In the genomic region with DNA sequence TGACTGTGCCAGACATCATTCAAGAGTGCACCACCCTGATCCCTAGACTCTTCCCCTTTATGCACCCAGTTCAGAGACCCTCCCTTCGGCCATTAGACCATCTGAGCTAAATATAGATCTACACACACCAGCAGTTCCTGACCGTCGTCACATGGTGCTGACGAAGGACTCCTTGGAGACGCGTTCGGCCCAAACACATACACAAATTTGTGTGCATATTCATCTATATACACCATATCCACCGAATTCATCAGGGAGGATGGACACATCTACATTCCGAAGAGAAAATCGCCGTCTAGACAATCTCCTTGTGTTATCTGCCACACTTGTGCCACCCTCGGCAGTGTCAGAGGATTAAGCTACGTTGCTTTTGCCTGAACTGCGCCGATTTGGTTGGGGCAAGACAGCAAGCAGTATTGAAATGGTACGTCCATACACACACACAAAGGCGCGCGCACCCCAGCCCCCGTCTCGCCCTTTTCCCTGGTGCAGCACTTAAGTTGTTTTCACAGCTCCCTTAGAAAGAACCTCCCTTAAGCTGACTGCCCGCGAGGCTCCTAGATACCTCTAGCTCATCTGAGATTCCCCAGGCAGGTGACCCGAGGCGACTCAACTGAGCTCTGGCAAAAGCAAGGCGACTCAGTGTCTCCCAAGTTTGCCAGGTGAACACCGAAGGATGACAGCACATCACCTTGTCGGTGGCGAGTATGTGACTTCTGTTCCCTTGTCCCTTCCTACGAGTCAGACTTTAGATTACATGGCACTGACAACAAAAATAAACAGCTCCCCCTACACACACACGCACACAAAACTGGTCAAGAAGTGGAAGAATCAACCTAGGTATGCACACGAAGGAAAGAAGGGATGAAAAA, we compare ENCODE assay signal across 8 cellular contexts. TPM values are rescaled to one million over a fixed set of nuclear protein-coding genes. Genes with fewer than 3 reads are reported as not detected.
A peak's percentile ranks its signal among the peaks of the same experiment; 100 is the strongest.
DNase-seq lines count a peak whose midpoint lies in the region; ATAC-seq and TF ChIP-seq lines count a peak whose summit lies in the region.

No MANE protein-coding gene starts in this region.

- peak overlapping the region; percentile 59 for H3K27ac Mint-ChIP-seq in activated CD4-positive, alpha-beta memory T cell treated with anti-CD3 and anti-CD28 coated beads, Interleukin-2, amount 10 ng/mL, durations not matched to agents 7 days and 5 days

- H3K4me1 Mint-ChIP-seq in activated CD4-positive, alpha-beta memory T cell treated with anti-CD3 and anti-CD28 coated beads, Interleukin-2, amount 10 ng/mL, durations not matched to agents 7 days and 5 days = peaks cover 23% of the 10 kb centered on the region

- peaks cover 11% of the 10 kb centered on the region for H3K4me1 ChIP-seq in effector memory CD4-positive, alpha-beta T cell (ENCODE audit: control insufficient read depth, insufficient read depth, low read length, poor library complexity, severe bottlenecking)
- H3K4me1 ChIP-seq in lung (ENCODE audit: control insufficient read depth in 2 of 2, insufficient read depth in 2 of 2, low read length in 2 of 2) = peaks cover 0 to 6% of the 10 kb centered on the region in 2 donors

- H3K9me3 Mint-ChIP-seq in activated CD4-positive, alpha-beta memory T cell treated with anti-CD3 and anti-CD28 coated beads, Interleukin-2, amount 10 ng/mL, durations not matched to agents 7 days and 5 days = no peaks in the 10 kb centered on the region

- no peak for TF ChIP-seq CTCF in LNCaP clone FGC (IDR thresholded peaks at IDR 0.05; ENCODE audit: control insufficient read depth, extremely low read depth, insufficient read depth)
- TF ChIP-seq CTCF in lung (IDR thresholded peaks at IDR 0.05; ENCODE audit: control extremely low read depth, extremely low read depth) = no peak

- ATAC-seq in lung (ENCODE audit: insufficient read depth, low FRiP score) (peak; percentile 19), HG02852 (IDR thresholded peaks at IDR 0.05; ENCODE audit: unreplicated experiment) (no peak), GM19395 (IDR thresholded peaks at IDR 0.05; ENCODE audit: unreplicated experiment) (no peak)

- H3K9me3 ChIP-seq in effector memory CD4-positive, alpha-beta T cell (ENCODE audit: control insufficient read depth, low read length) = no peaks in the 10 kb centered on the region
- no peaks in the 10 kb centered on the region for H3K9me3 ChIP-seq in lung (ENCODE audit: control insufficient read depth in 2 of 2, insufficient read depth in 1 of 2, low read length in 1 of 2)

- no peaks in the 10 kb centered on the region for H3K27me3 ChIP-seq in effector memory CD4-positive, alpha-beta T cell (replicated peaks; ENCODE audit: control insufficient read depth, insufficient read depth, low read length, poor library complexity, severe bottlenecking)
- H3K27me3 ChIP-seq in lung (ENCODE audit: control insufficient read depth, insufficient read depth) = no peaks in the 10 kb centered on the region

- no peaks in the 10 kb centered on the region for H3K36me3 ChIP-seq in effector memory CD4-positive, alpha-beta T cell (ENCODE audit: control insufficient read depth, insufficient read depth, low read length)
- no peaks in the 10 kb centered on the region for H3K36me3 ChIP-seq in lung (ENCODE audit: control insufficient read depth in 2 of 2, insufficient read depth in 2 of 2, low read length in 2 of 2)

- WGBS in lung, 2 donors = 1% methylated on average over 32 of the region's 32 CpGs

- H3K27me3 Mint-ChIP-seq in activated CD4-positive, alpha-beta memory T cell treated with anti-CD3 and anti-CD28 coated beads, Interleukin-2, amount 10 ng/mL, durations not matched to agents 7 days and 5 days = peaks cover 8% of the 10 kb centered on the region

- DNase-seq in C1 segment of cervical spinal cord (lab: John Stamatoyannopoulos, UW) = peak in 12 of 14 donors; percentile 22 to 79 (median 52)
- no peak for DNase-seq in LNCaP clone FGC (ENCODE audit: low read depth)
- peak; percentile 28 for DNase-seq in activated CD4-positive, alpha-beta memory T cell treated with anti-CD3 and anti-CD28 coated beads, Interleukin-2, amount 10 ng/mL, durations not matched to agents 7 days and 5 days
- peak in 2 of 3 donors; percentile 3 to 12 for DNase-seq in effector memory CD4-positive, alpha-beta T cell
- DNase-seq in lung (ENCODE audit: low spot score) = peak; percentile 52
- DNase-seq in stimulated activated CD8-positive, alpha-beta memory T cell treated with anti-CD3 and anti-CD28 coated beads, Interleukin-12 subunit alpha, Interleukin-12 subunit beta, amount 100 ng/mL, for 1 hour (ENCODE audit: low read depth) = peak; percentile 8

- H3K4me3 ChIP-seq in LNCaP clone FGC (ENCODE audit: low read depth, low read length) = peak overlapping the region; percentile 60
- peak overlapping the region; percentile 95 for H3K4me3 ChIP-seq in effector memory CD4-positive, alpha-beta T cell (ENCODE audit: insufficient read depth, low read depth, low read length, poor library complexity, severe bottlenecking)
- peak overlapping the region; percentile 78 for H3K4me3 ChIP-seq in lung

- CTCF ChIA-PET in activated CD4-positive, alpha-beta memory T cell treated with anti-CD3 and anti-CD28 coated beads, Interleukin-2, amount 10 ng/mL, durations not matched to agents 7 days and 5 days (lab: Charles Lee) = interaction anchor here (0.9 to 3.5 kb wide), 12 partner anchors 10 to 814 kb away, joined by 3 to 33 read pairs (median 4); no protein-coding TSS in a partner anchor

- no peaks in the 10 kb centered on the region for H3K36me3 Mint-ChIP-seq in activated CD4-positive, alpha-beta memory T cell treated with anti-CD3 and anti-CD28 coated beads, Interleukin-2, amount 10 ng/mL, durations not matched to agents 7 days and 5 days (ENCODE audit: low read depth)

- H3K4me3 Mint-ChIP-seq in activated CD4-positive, alpha-beta memory T cell treated with anti-CD3 and anti-CD28 coated beads, Interleukin-2, amount 10 ng/mL, durations not matched to agents 7 days and 5 days = peak overlapping the region; percentile 85

- POLR2A ChIA-PET in activated CD4-positive, alpha-beta memory T cell treated with anti-CD3 and anti-CD28 coated beads, Interleukin-2, amount 10 ng/mL, durations not matched to agents 7 days and 5 days (lab: Charles Lee) = interaction anchor here (1.8 to 3.1 kb wide), 3 partner anchors 20 to 373 kb away, joined by 4 to 15 read pairs (median 9); no protein-coding TSS in a partner anchor

- peak overlapping the region; percentile 95 for H3K27ac ChIP-seq in effector memory CD4-positive, alpha-beta T cell (ENCODE audit: insufficient read depth, low read length, poor library complexity, severe bottlenecking)
- peak overlapping the region; percentile 84 to 98 for H3K27ac ChIP-seq in lung (ENCODE audit: low read depth in 1 of 2, low read length in 1 of 2)

RNA-seq across cellular contexts. Expression of a gene that starts 1.0 kb away (rescaled TPM):
- total RNA-seq in activated CD4-positive, alpha-beta memory T cell treated with anti-CD3 and anti-CD28 coated beads, Interleukin-2, amount 10 ng/mL, durations not matched to agents 7 days and 5 days = 1 to 10 TPM; 2.4 to 3.4 TPM
- total RNA-seq in lung = 10 to 100 TPM; 30.9 to 62.0 TPM
- 10 to 100 TPM; 16.0 to 23.3 TPM for polyA plus RNA-seq in lung

Comparison
In these comparisons a context has a peak if more than half of its experiments do, and no peak if none do; other contexts are left out.
1. RNA of a gene that starts 1.0 kb away (total RNA-seq): 30.9 to 62.0 TPM in lung; 2.4 to 3.4 TPM in activated CD4-positive, alpha-beta memory T cell treated with anti-CD3 and anti-CD28 coated beads, Interleukin-2, amount 10 ng/mL, durations not matched to agents 7 days and 5 days; every median in the first group is over 4 times any median in the second.
2. Peak in every context shown above with its lines, with median percentiles within 50 percentile points of each other: H3K4me3 ChIP-seq.